Comparison of ENCODE assay signal across 1 cellular context in the genomic region with DNA sequence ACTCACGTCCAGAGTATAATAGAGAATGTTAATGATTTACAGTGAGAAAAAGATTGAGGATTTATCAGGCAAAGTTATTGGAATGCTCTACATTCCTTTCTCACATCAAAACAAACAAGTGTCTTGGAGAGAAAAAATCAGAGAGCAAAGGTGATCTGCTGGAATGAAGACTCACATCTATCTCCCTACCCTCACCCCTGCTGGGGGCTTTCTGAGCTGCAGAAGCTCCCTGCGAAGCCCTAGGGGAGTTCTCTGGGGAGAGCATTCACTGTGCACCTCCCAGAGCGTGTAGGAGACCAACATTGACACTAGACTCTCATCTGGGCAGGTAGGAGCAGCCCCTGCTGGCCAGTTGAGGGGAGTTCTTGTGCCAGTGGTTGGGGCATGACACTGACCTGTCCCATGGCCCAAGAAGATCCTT.
TF ChIP-seq lines count a peak whose summit lies in the region.

No MANE protein-coding gene starts in this region.

TF ChIP-seq in HepG2, 621 proteins besides CTCF, POLR2A, EP300 and RAD21 (continued from another document):
- TF ChIP-seq, protein P1, sequence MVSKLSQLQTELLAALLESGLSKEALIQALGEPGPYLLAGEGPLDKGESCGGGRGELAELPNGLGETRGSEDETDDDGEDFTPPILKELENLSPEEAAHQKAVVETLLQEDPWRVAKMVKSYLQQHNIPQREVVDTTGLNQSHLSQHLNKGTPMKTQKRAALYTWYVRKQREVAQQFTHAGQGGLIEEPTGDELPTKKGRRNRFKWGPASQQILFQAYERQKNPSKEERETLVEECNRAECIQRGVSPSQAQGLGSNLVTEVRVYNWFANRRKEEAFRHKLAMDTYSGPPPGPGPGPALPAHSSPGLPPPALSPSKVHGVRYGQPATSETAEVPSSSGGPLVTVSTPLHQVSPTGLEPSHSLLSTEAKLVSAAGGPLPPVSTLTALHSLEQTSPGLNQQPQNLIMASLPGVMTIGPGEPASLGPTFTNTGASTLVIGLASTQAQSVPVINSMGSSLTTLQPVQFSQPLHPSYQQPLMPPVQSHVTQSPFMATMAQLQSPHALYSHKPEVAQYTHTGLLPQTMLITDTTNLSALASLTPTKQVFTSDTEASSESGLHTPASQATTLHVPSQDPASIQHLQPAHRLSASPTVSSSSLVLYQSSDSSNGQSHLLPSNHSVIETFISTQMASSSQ (IDR thresholded peaks at IDR 0.05; ENCODE audit: low read depth) = peak; percentile 52; the same call in 1 of the 2 replicates
- TF ChIP-seq, protein P1 (CRISPR knock-in tag; IDR thresholded peaks at IDR 0.05; ENCODE audit: borderline replicate concordance) = no peak; the same call in 1 of the 2 replicates
- TF ChIP-seq, protein P2, sequence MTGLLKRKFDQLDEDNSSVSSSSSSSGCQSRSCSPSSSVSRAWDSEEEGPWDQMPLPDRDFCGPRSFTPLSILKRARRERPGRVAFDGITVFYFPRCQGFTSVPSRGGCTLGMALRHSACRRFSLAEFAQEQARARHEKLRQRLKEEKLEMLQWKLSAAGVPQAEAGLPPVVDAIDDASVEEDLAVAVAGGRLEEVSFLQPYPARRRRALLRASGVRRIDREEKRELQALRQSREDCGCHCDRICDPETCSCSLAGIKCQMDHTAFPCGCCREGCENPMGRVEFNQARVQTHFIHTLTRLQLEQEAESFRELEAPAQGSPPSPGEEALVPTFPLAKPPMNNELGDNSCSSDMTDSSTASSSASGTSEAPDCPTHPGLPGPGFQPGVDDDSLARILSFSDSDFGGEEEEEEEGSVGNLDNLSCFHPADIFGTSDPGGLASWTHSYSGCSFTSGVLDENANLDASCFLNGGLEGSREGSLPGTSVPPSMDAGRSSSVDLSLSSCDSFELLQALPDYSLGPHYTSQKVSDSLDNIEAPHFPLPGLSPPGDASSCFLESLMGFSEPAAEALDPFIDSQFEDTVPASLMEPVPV (CRISPR knock-in tag; IDR thresholded peaks at IDR 0.05) = no peak
- TF ChIP-seq JUNB (CRISPR knock-in tag; IDR thresholded peaks at IDR 0.05; ENCODE audit: borderline replicate concordance) (no peak), TEAD3 (CRISPR knock-in tag; optimal IDR thresholded peaks at IDR 0.05; ENCODE audit: borderline replicate concordance) (peak; percentile 73), ZNF33A (CRISPR knock-in tag; IDR thresholded peaks at IDR 0.05; ENCODE audit: borderline replicate concordance) (no peak), PRPF4 (IDR thresholded peaks at IDR 0.05; ENCODE audit: low read depth, low read length, poor library complexity, severe bottlenecking) (no peak), HNF4A (CRISPR knock-in tag; IDR thresholded peaks at IDR 0.05) (peak; percentile 33; the same call in 1 of the 2 replicates), ZNF792 (CRISPR knock-in tag; IDR thresholded peaks at IDR 0.05) (no peak), EZH2 (conservative IDR thresholded peaks at IDR 0.05; ENCODE audit: low read depth, low read length) (no peak), ZNF557 (CRISPR knock-in tag; IDR thresholded peaks at IDR 0.05) (no peak), XRCC5 (optimal IDR thresholded peaks at IDR 0.05; ENCODE audit: low read length) (peak; percentile 37), SALL1 (CRISPR knock-in tag; IDR thresholded peaks at IDR 0.05) (0 out of 2 replicates have a peak, but pooled peaks have one; percentile 23), ZNF773 (CRISPR knock-in tag; IDR thresholded peaks at IDR 0.05; ENCODE audit: borderline replicate concordance) (no peak), ZNF788 (CRISPR knock-in tag; IDR thresholded peaks at IDR 0.05; ENCODE audit: borderline replicate concordance) (no peak), CHD4 (IDR thresholded peaks at IDR 0.05; ENCODE audit: borderline replicate concordance, low read length) (no peak), STAG1 (CRISPR knock-in tag; IDR thresholded peaks at IDR 0.05) (peak; percentile 33; the same call in 1 of the 2 replicates), BCL6 (CRISPR knock-in tag; IDR thresholded peaks at IDR 0.05) (peak; percentile 58), ZC3H13 (CRISPR knock-in tag; IDR thresholded peaks at IDR 0.05) (no peak), ZSCAN25 (CRISPR knock-in tag; IDR thresholded peaks at IDR 0.05) (peak; percentile 89), ZNF772 (CRISPR knock-in tag; IDR thresholded peaks at IDR 0.05) (no peak), PTBP1 (IDR thresholded peaks at IDR 0.05; ENCODE audit: low read depth, low read length, poor library complexity, severe bottlenecking) (no peak), ZNF724P (CRISPR knock-in tag; IDR thresholded peaks at IDR 0.05; ENCODE audit: borderline replicate concordance) (no peak)
- TF ChIP-seq, protein P3, sequence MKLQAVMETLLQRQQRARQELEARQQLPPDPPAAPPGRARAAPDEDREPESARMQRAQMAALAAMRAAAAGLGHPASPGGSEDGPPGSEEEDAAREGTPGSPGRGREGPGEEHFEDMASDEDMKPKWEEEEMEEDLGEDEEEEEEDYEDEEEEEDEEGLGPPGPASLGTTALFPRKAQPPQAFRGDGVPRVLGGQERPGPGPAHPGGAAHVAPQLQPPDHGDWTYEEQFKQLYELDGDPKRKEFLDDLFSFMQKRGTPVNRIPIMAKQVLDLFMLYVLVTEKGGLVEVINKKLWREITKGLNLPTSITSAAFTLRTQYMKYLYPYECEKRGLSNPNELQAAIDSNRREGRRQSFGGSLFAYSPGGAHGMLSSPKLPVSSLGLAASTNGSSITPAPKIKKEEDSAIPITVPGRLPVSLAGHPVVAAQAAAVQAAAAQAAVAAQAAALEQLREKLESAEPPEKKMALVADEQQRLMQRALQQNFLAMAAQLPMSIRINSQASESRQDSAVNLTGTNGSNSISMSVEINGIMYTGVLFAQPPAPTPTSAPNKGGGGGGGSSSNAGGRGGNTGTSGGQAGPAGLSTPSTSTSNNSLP (IDR thresholded peaks at IDR 0.05; ENCODE audit: low read depth, low read length) = peak; percentile 46; the same call in 1 of the 2 replicates
- TF ChIP-seq, protein P4, sequence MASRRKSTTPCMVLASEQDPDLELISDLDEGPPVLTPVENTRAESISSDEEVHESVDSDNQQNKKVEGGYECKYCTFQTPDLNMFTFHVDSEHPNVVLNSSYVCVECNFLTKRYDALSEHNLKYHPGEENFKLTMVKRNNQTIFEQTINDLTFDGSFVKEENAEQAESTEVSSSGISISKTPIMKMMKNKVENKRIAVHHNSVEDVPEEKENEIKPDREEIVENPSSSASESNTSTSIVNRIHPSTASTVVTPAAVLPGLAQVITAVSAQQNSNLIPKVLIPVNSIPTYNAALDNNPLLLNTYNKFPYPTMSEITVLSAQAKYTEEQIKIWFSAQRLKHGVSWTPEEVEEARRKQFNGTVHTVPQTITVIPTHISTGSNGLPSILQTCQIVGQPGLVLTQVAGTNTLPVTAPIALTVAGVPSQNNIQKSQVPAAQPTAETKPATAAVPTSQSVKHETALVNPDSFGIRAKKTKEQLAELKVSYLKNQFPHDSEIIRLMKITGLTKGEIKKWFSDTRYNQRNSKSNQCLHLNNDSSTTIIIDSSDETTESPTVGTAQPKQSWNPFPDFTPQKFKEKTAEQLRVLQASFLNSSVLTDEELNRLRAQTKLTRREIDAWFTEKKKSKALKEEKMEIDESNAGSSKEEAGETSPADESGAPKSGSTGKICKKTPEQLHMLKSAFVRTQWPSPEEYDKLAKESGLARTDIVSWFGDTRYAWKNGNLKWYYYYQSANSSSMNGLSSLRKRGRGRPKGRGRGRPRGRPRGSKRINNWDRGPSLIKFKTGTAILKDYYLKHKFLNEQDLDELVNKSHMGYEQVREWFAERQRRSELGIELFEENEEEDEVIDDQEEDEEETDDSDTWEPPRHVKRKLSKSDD (CRISPR knock-in tag; IDR thresholded peaks at IDR 0.05; ENCODE audit: low read depth) = no peak
- TF ChIP-seq, protein P5, sequence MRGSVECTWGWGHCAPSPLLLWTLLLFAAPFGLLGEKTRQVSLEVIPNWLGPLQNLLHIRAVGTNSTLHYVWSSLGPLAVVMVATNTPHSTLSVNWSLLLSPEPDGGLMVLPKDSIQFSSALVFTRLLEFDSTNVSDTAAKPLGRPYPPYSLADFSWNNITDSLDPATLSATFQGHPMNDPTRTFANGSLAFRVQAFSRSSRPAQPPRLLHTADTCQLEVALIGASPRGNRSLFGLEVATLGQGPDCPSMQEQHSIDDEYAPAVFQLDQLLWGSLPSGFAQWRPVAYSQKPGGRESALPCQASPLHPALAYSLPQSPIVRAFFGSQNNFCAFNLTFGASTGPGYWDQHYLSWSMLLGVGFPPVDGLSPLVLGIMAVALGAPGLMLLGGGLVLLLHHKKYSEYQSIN (CRISPR knock-in tag; IDR thresholded peaks at IDR 0.05; ENCODE audit: borderline replicate concordance) = no peak
- TF ChIP-seq, protein P6, sequence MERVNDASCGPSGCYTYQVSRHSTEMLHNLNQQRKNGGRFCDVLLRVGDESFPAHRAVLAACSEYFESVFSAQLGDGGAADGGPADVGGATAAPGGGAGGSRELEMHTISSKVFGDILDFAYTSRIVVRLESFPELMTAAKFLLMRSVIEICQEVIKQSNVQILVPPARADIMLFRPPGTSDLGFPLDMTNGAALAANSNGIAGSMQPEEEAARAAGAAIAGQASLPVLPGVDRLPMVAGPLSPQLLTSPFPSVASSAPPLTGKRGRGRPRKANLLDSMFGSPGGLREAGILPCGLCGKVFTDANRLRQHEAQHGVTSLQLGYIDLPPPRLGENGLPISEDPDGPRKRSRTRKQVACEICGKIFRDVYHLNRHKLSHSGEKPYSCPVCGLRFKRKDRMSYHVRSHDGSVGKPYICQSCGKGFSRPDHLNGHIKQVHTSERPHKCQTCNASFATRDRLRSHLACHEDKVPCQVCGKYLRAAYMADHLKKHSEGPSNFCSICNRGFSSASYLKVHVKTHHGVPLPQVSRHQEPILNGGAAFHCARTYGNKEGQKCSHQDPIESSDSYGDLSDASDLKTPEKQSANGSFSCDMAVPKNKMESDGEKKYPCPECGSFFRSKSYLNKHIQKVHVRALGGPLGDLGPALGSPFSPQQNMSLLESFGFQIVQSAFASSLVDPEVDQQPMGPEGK (CRISPR knock-in tag; IDR thresholded peaks at IDR 0.05) = 0 out of 2 replicates have a peak, but pooled peaks have one; percentile 17
- TF ChIP-seq, protein P7, sequence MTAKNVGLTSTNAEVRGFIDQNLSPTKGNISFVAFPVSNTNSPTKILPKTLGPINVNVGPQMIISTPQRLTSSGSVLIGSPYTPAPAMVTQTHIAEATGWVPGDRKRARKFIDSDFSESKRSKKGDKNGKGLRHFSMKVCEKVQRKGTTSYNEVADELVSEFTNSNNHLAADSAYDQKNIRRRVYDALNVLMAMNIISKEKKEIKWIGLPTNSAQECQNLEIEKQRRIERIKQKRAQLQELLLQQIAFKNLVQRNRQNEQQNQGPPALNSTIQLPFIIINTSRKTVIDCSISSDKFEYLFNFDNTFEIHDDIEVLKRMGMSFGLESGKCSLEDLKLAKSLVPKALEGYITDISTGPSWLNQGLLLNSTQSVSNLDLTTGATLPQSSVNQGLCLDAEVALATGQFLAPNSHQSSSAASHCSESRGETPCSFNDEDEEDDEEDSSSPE (CRISPR knock-in tag; IDR thresholded peaks at IDR 0.05) = no peak
- TF ChIP-seq, protein P8, sequence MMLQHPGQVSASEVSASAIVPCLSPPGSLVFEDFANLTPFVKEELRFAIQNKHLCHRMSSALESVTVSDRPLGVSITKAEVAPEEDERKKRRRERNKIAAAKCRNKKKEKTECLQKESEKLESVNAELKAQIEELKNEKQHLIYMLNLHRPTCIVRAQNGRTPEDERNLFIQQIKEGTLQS (CRISPR knock-in tag; IDR thresholded peaks at IDR 0.05) = no peak
- TF ChIP-seq, protein P9, sequence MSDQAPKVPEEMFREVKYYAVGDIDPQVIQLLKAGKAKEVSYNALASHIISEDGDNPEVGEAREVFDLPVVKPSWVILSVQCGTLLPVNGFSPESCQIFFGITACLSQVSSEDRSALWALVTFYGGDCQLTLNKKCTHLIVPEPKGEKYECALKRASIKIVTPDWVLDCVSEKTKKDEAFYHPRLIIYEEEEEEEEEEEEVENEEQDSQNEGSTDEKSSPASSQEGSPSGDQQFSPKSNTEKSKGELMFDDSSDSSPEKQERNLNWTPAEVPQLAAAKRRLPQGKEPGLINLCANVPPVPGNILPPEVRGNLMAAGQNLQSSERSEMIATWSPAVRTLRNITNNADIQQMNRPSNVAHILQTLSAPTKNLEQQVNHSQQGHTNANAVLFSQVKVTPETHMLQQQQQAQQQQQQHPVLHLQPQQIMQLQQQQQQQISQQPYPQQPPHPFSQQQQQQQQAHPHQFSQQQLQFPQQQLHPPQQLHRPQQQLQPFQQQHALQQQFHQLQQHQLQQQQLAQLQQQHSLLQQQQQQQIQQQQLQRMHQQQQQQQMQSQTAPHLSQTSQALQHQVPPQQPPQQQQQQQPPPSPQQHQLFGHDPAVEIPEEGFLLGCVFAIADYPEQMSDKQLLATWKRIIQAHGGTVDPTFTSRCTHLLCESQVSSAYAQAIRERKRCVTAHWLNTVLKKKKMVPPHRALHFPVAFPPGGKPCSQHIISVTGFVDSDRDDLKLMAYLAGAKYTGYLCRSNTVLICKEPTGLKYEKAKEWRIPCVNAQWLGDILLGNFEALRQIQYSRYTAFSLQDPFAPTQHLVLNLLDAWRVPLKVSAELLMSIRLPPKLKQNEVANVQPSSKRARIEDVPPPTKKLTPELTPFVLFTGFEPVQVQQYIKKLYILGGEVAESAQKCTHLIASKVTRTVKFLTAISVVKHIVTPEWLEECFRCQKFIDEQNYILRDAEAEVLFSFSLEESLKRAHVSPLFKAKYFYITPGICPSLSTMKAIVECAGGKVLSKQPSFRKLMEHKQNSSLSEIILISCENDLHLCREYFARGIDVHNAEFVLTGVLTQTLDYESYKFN (CRISPR knock-in tag; conservative IDR thresholded peaks at IDR 0.05) = peak; percentile 42
